In genomic region chr3:49930241-49930690, GRCh38 we compare ENCODE assay signal across 8 cellular contexts. TPM values are rescaled to one million over a fixed set of nuclear protein-coding genes. Genes with fewer than 3 reads are reported as not detected.
A peak's percentile ranks its signal among the peaks of the same experiment; 100 is the strongest.
DNase-seq lines count a peak whose midpoint lies in the region; ATAC-seq and TF ChIP-seq lines count a peak whose summit lies in the region.

No MANE protein-coding gene starts in this region.

- DNase-seq in PC-3 (no peak), epithelial cell of esophagus (ENCODE audit: low read depth) (no peak), middle frontal gyrus (ENCODE audit: extremely low spot score, low spot score) (no peak), dedifferentiated amniotic fluid mesenchymal stem cell (ENCODE audit: extremely low spot score) (no peak), foreskin keratinocyte (no peak)

- BruUV-seq in PC-3 (replicated peaks; lab: Mats Ljungman, UMichigan): TSS peak; percentile 94

- intact Hi-C loops in PC-3 (cut with micrococcal nuclease): no loop called here

- H3K36me3 ChIP-seq in PC-3 (ENCODE audit: low read depth, low read length) (no peaks in the 10 kb centered on the region), neutrophil (no peaks in the 10 kb centered on the region)

- H3K27ac ChIP-seq in C4-2B: peak overlapping the region; percentile 74
- H3K27ac ChIP-seq in PC-3 (ENCODE audit: low read length): 0 out of 2 replicates have a peak overlapping the region, but pooled peaks have one; percentile 53
- H3K27ac ChIP-seq in neutrophil: no peak overlapping the region
- no peak overlapping the region for H3K27ac ChIP-seq in foreskin keratinocyte

- POLR2A ChIA-PET in PC-3 (lab: Charles Lee; ENCODE audit: unreplicated experiment): interaction anchor here (0.6 to 1.3 kb wide), 4 partner anchors 10 to 144 kb away, joined by 4 to 9 read pairs (median 6); partner anchors contain the start of genes MST1R and RBM6

- peaks cover 35% of the 10 kb centered on the region for H3K79me2 ChIP-seq in PC-3 (ENCODE audit: low read length)

- H3F3A ChIP-seq in PC-3 (ENCODE audit: low read length, unreplicated experiment): no peaks in the 10 kb centered on the region

- H3K4me3 ChIP-seq in PC-3 (ENCODE audit: low read length) (peak overlapping the region; percentile 94), epithelial cell of esophagus (ENCODE audit: low read length) (peak overlapping the region; percentile 82), neutrophil (ENCODE audit: low read depth in 1 of 2, low read length in 1 of 2) (peak overlapping the region; percentile 87 to 95)

- ATAC-seq in PC-3: no peak
- ATAC-seq in GM21723 (IDR thresholded peaks at IDR 0.05; ENCODE audit: unreplicated experiment): no peak
- no peak for ATAC-seq in foreskin keratinocyte

- H3K4me2 ChIP-seq in PC-3 (ENCODE audit: low read length): peak overlapping the region; percentile 93

- TF ChIP-seq CTCF in C4-2B (conservative IDR thresholded peaks at IDR 0.05) (no peak), PC-3 (conservative IDR thresholded peaks at IDR 0.05; ENCODE audit: low read depth, low read length) (no peak), epithelial cell of esophagus (IDR thresholded peaks at IDR 0.05; ENCODE audit: insufficient read depth, low read depth, low read length, missing control alignments) (no peak), neutrophil (IDR thresholded peaks at IDR 0.05) (no peak), foreskin keratinocyte (conservative IDR thresholded peaks at IDR 0.05) (no peak)

- H3K9me2 ChIP-seq in PC-3 (replicated peaks; ENCODE audit: low read length): no peaks in the 10 kb centered on the region

- H3K9me3 ChIP-seq in PC-3 (ENCODE audit: low read length) (no peaks in the 10 kb centered on the region), neutrophil (no peaks in the 10 kb centered on the region)

- H3K4me1 ChIP-seq in PC-3 (ENCODE audit: insufficient read depth, low read length) (peaks cover 27% of the 10 kb centered on the region), neutrophil (ENCODE audit: control insufficient read depth in 1 of 2, insufficient read depth in 1 of 2, low read depth in 1 of 2, low read length in 1 of 2) (peaks cover 58 to 59% of the 10 kb centered on the region in 2 experiments), foreskin keratinocyte (peaks cover 5% of the 10 kb centered on the region)

- peak overlapping the region; percentile 97 for H2AFZ ChIP-seq in PC-3 (ENCODE audit: low read length)

- CTCF ChIA-PET in PC-3 (lab: Charles Lee): interaction anchor here (0.6 to 1.5 kb wide), 5 partner anchors 10 to 127 kb away, joined by 4 to 16 read pairs (median 6); partner anchors contain the start of genes INKA1 and RBM6

- H3K27me3 ChIP-seq in PC-3 (ENCODE audit: low read length): no peaks in the 10 kb centered on the region
- H3K27me3 ChIP-seq in neutrophil: no peaks in the 10 kb centered on the region
- no peaks in the 10 kb centered on the region for H3K27me3 ChIP-seq in foreskin keratinocyte

- no peaks in the 10 kb centered on the region for H4K20me1 ChIP-seq in PC-3 (ENCODE audit: low read length)

- H3K9ac ChIP-seq in PC-3 (ENCODE audit: low read length): peak overlapping the region; percentile 85

RNA-seq across cellular contexts. Expression of gene MON1A, which starts 0.7 kb away (rescaled TPM):
- total RNA-seq in PC-3 (2014; rRNA removed) (20.8 and 24.9 TPM in 2 replicates), foreskin keratinocyte (21.3 and 24.2 TPM in 2 replicates)
- 21.9 and 23.1 TPM in 2 replicates for polyA plus RNA-seq in foreskin keratinocyte

RNA-seq across cellular contexts. Expression of gene RBM6, which starts 9.7 kb away (rescaled TPM):
- total RNA-seq in PC-3 (2014; rRNA removed): 64.6 and 73.5 TPM in 2 replicates
- 47.3 and 52.8 TPM in 2 replicates for total RNA-seq in foreskin keratinocyte
- 32.4 and 38.1 TPM in 2 replicates for polyA plus RNA-seq in foreskin keratinocyte

RNA-seq across cellular contexts. Expression of gene MST1R, which starts 26.6 kb away (rescaled TPM):
- 39.0 and 70.6 TPM in 2 replicates for total RNA-seq in PC-3 (2014; rRNA removed)
- 95.1 and 98.9 TPM in 2 replicates for total RNA-seq in foreskin keratinocyte
- 104 and 120 TPM in 2 replicates for polyA plus RNA-seq in foreskin keratinocyte

Comparison
In these comparisons a context has a peak if more than half of its experiments do, and no peak if none do; other contexts are left out.
1. H3K27ac ChIP-seq: peak in C4-2B (single experiment) and PC-3 (single experiment); none in neutrophil (single experiment) and foreskin keratinocyte (single experiment).
2. Peak in every context shown above with its lines, with median percentiles within 50 percentile points of each other: H3K4me3 ChIP-seq.